8 cellular contexts compared by ENCODE assay signal in genomic region chr11:67354314-67355022, GRCh38. TPM values are rescaled to one million over a fixed set of nuclear protein-coding genes. Genes with fewer than 3 reads are reported as not detected.
DNase-seq lines count a peak whose midpoint lies in the region; ATAC-seq and FAIRE-seq lines count a peak whose summit lies in the region.

No MANE protein-coding gene starts in this region.

- no peak for ATAC-seq in effector memory CD8-positive, alpha-beta T cell (replicated peaks)
- ATAC-seq in aorta (ENCODE audit: low FRiP score) (peak; percentile 68), HG03039 (IDR thresholded peaks at IDR 0.05; ENCODE audit: unreplicated experiment) (no peak), HG03045 (IDR thresholded peaks at IDR 0.05; ENCODE audit: unreplicated experiment) (no peak)

- peak overlapping the region; percentile 62 for H3K27ac ChIP-seq in SK-N-MC
- peak overlapping the region; percentile 99 to 100 for H3K27ac ChIP-seq in mucosa of rectum (ENCODE audit: low read depth in 2 of 2, low read length in 2 of 2)
- H3K27ac ChIP-seq in aorta (ENCODE audit: low read depth in 1 of 2, low read length in 2 of 2), result peak overlapping the region; percentile 88 to 92

- H3K27me3 ChIP-seq in mucosa of rectum (ENCODE audit: control insufficient read depth in 2 of 2, insufficient read depth in 2 of 2, low read length in 2 of 2) (no peaks in the 10 kb centered on the region), aorta (ENCODE audit: control insufficient read depth in 1 of 2, insufficient read depth in 2 of 2, low read length in 1 of 2) (no peaks in the 10 kb centered on the region)

- H3K9me3 ChIP-seq in SK-N-MC (ENCODE audit: low read depth, low read length) (no peaks in the 10 kb centered on the region), mucosa of rectum (ENCODE audit: control insufficient read depth in 2 of 2, low read length in 2 of 2) (no peaks in the 10 kb centered on the region), aorta (ENCODE audit: control insufficient read depth, low read length) (no peaks in the 10 kb centered on the region)

- no peaks in the 10 kb centered on the region for H3K27me3 Mint-ChIP-seq in effector memory CD8-positive, alpha-beta T cell

- in situ Hi-C loops in ACHN (cut with HindIII; ENCODE audit: low pct_ligation_motif_present, low pct_unique_long_range_greater_than_20kb, low sequenced_read_pairs), result no loop called here

- peaks cover 51 to 59% of the 10 kb centered on the region in 2 donors for H3K4me1 ChIP-seq in mucosa of rectum (ENCODE audit: control insufficient read depth in 2 of 2, insufficient read depth in 2 of 2, low read length in 2 of 2)
- peaks cover 6 to 10% of the 10 kb centered on the region in 2 donors for H3K4me1 ChIP-seq in aorta (ENCODE audit: control insufficient read depth in 1 of 2, insufficient read depth in 2 of 2, low read length in 2 of 2)

- H3K36me3 Mint-ChIP-seq in effector memory CD8-positive, alpha-beta T cell (ENCODE audit: insufficient read depth), result peaks cover 23% of the 10 kb centered on the region

- peaks cover 38 to 50% of the 10 kb centered on the region in 2 donors for H3K4me1 Mint-ChIP-seq in effector memory CD8-positive, alpha-beta T cell (ENCODE audit: low read depth in 2 of 2)

- H3K9me3 Mint-ChIP-seq in effector memory CD8-positive, alpha-beta T cell, result no peaks in the 10 kb centered on the region

- 0 to 7% methylated on average over 2 to 3 of the region's 3 CpGs for WGBS in aorta, 2 donors

- peak; percentile 18 for FAIRE-seq in GM19239 (lab: Jason Lieb, UNC)

- peak; percentile 90 for DNase-seq in ACHN
- DNase-seq in GM19239 (ENCODE audit: insufficient read length, low spot score), result no peak
- no peak for DNase-seq in SK-N-MC (ENCODE audit: low read depth, low spot score)
- no peak for DNase-seq in effector memory CD8-positive, alpha-beta T cell
- DNase-seq in aorta, result peak; percentile 90 to 91

- H3K9ac ChIP-seq in SK-N-MC (ENCODE audit: insufficient read length) (peak overlapping the region; percentile 35), mucosa of rectum (ENCODE audit: low read depth in 1 of 2, low read length in 2 of 2) (peak overlapping the region; percentile 72 to 99)

- intact Hi-C loops in aorta (cut with DNase I), result loop anchor here in 1 of 2 donors (2.0 to 5.0 kb wide), 2 partner anchors 18 to 153 kb away; partner anchors contain the start of genes CDK2AP2, CLCF1 and PITPNM1

- H3K36me3 ChIP-seq in SK-N-MC (ENCODE audit: insufficient read depth, low read length) (no peaks in the 10 kb centered on the region), mucosa of rectum (ENCODE audit: control insufficient read depth in 2 of 2, insufficient read depth in 2 of 2, low read length in 2 of 2) (peaks cover 3 to 5% of the 10 kb centered on the region in 2 donors), aorta (ENCODE audit: control insufficient read depth in 1 of 2, insufficient read depth in 2 of 2, low read length in 1 of 2) (no peaks in the 10 kb centered on the region)

- H3K27ac Mint-ChIP-seq in effector memory CD8-positive, alpha-beta T cell, result peak overlapping the region; percentile 96 to 99

- peak overlapping the region; percentile 92 to 96 for H3K4me3 Mint-ChIP-seq in effector memory CD8-positive, alpha-beta T cell

- H3K4me3 ChIP-seq in SK-N-MC, result peak overlapping the region; percentile 87
- H3K4me3 ChIP-seq in mucosa of rectum (ENCODE audit: low read length in 2 of 2), result peak overlapping the region; percentile 65 to 97
- H3K4me3 ChIP-seq in aorta (ENCODE audit: low read length in 2 of 2), result no peak overlapping the region

RNA-seq across cellular contexts. Expression of gene POLD4, which starts 1.1 kb away (rescaled TPM):
- total RNA-seq in aorta, result 10 to 100 TPM; 82.7 to 85.1 TPM
- polyA plus RNA-seq in aorta, result 100 to 1,000 TPM; 175 to 338 TPM

RNA-seq across cellular contexts. Expression of gene CLCF1, which starts 18.9 kb away (rescaled TPM):
- total RNA-seq in aorta, result 10 to 100 TPM in 1 of 2 donors, 1 to 10 TPM in 1; 7.7 to 12.0 TPM
- polyA plus RNA-seq in aorta, result 10 to 100 TPM in 1 of 2 donors, 1 to 10 TPM in 1; 2.6 to 19.5 TPM

RNA-seq across cellular contexts. Expression of gene RAD9A, which starts 37.3 kb away (rescaled TPM):
- total RNA-seq in aorta, result 10 to 100 TPM; 14.6 to 25.1 TPM
- 10 to 100 TPM in 1 of 2 donors, 1 to 10 TPM in 1; 8.8 to 56.2 TPM for polyA plus RNA-seq in aorta

RNA-seq across cellular contexts. Expression of gene PPP1CA, which starts 47.2 kb away (rescaled TPM):
- 10 to 100 TPM; 61.7 to 64.8 TPM for total RNA-seq in aorta
- polyA plus RNA-seq in aorta, result 10 to 100 TPM; 79.6 to 92.0 TPM

RNA-seq across cellular contexts. Expression of gene TBC1D10C, which starts 49.4 kb away (rescaled TPM):
- 1 to 10 TPM; 4.2 to 9.5 TPM for total RNA-seq in aorta
- 1 to 10 TPM; 1.9 to 2.3 TPM for polyA plus RNA-seq in aorta

Comparison
In these comparisons a context has a peak if more than half of its experiments do, and no peak if none do; other contexts are left out.
1. DNase-seq: peak in ACHN (single experiment) and aorta (2 of 2); none in GM19239 (single experiment), SK-N-MC (single experiment) and effector memory CD8-positive, alpha-beta T cell (0 of 3).
2. H3K4me3 ChIP-seq: peak in SK-N-MC (single experiment) and mucosa of rectum (2 of 2); none in aorta (0 of 2).
3. Peak in every context shown above with its lines, with median percentiles within 50 percentile points of each other: H3K27ac ChIP-seq.